ENCODE assay signal across 1 cellular context in the genomic region with DNA sequence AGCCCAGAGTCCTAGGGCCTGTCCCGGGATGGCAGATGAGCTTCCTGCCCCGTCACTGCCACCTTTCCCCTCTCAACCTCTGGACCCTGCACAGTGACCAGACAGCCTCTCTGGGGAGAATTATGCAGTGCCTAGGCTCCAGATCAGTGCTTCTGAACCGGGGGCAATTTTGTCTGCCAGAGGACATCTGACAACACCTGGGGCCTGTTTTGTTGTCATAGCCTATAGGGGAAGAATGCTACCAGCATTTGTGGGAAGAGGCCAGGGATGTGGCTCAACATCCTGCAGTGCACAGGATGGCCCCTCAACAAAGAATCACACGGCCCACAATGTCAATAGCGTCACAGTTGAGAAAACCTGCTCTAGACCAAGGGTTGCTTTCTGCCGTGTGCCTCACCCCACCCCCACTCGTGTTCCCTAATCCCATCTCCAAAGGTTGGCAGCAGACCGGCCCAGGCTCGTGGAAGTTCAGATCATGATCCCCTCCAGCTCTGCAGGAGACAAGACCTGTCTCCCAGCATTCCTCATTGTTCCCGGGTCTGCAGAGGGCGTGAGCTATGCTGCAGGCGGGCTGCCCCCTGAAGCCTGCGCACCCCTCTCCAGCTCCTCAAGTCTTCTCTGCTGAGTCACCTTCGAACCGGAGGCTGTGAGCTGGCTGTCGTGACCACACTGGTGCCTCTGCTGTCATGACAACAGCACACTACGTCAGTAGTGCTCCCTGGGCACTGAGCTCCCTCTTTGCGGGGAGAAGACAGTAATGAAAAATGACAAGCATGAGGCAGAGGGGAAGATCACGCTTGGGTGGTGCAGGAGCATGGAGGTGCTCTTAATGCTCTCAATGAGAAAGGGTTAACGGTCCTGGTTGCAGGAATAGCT.
TF ChIP-seq lines count a peak whose summit lies in the region.

No MANE protein-coding gene starts in this region.

TF ChIP-seq in HepG2, 621 proteins besides CTCF, POLR2A, EP300 and RAD21 (continued from another document and continues in another):
- TF ChIP-seq SOX6 (IDR thresholded peaks at IDR 0.05) (no peak), SOX6 (CRISPR knock-in tag; IDR thresholded peaks at IDR 0.05) (peak; percentile 68), KDM5B (CRISPR knock-in tag; IDR thresholded peaks at IDR 0.05; ENCODE audit: borderline replicate concordance) (peak; percentile 52; the same call in 1 of the 2 replicates), SPEN (CRISPR knock-in tag; IDR thresholded peaks at IDR 0.05; ENCODE audit: low read depth) (no peak), NFIC (IDR thresholded peaks at IDR 0.05; ENCODE audit: low read length) (no peak), ATRX (CRISPR knock-in tag; IDR thresholded peaks at IDR 0.05; ENCODE audit: borderline replicate concordance) (no peak), NR2F2 (IDR thresholded peaks at IDR 0.05; ENCODE audit: borderline replicate concordance, low read depth) (no peak), ZMAT3 (CRISPR knock-in tag; conservative IDR thresholded peaks at IDR 0.05) (peak; percentile 65; the same call in 1 of the 2 replicates), ZNF501 (CRISPR knock-in tag; IDR thresholded peaks at IDR 0.05) (peak; percentile 59), BRCA1 (CRISPR knock-in tag; IDR thresholded peaks at IDR 0.05) (0 out of 2 replicates have a peak, but pooled peaks have one; percentile 17), ZNF678 (CRISPR knock-in tag; IDR thresholded peaks at IDR 0.05) (0 out of 2 replicates have a peak, but pooled peaks have one; percentile 32), NFATC3 (CRISPR knock-in tag; IDR thresholded peaks at IDR 0.05) (no peak), ZSCAN12 (CRISPR knock-in tag; IDR thresholded peaks at IDR 0.05) (0 out of 2 replicates have a peak, but pooled peaks have one; percentile 15), CC2D1A (CRISPR knock-in tag; IDR thresholded peaks at IDR 0.05) (no peak), ZNF235 (CRISPR knock-in tag; IDR thresholded peaks at IDR 0.05; ENCODE audit: borderline replicate concordance) (no peak), JARID2 (CRISPR knock-in tag; IDR thresholded peaks at IDR 0.05; ENCODE audit: insufficient replicate concordance) (no peak), ARID2 (CRISPR knock-in tag; IDR thresholded peaks at IDR 0.05; ENCODE audit: borderline replicate concordance) (peak; percentile 90), ZNF773 (CRISPR knock-in tag; IDR thresholded peaks at IDR 0.05; ENCODE audit: borderline replicate concordance) (no peak), HOXD1 (CRISPR knock-in tag; IDR thresholded peaks at IDR 0.05) (no peak), TMF1 (CRISPR knock-in tag; IDR thresholded peaks at IDR 0.05; ENCODE audit: low read depth) (no peak), NFKB2 (CRISPR knock-in tag; IDR thresholded peaks at IDR 0.05; ENCODE audit: borderline replicate concordance) (peak; percentile 78; the same call in 1 of the 2 replicates), MIER2 (CRISPR knock-in tag; IDR thresholded peaks at IDR 0.05) (no peak), FLYWCH1 (CRISPR knock-in tag; IDR thresholded peaks at IDR 0.05) (no peak), ATF7-NPFF (CRISPR knock-in tag; IDR thresholded peaks at IDR 0.05; ENCODE audit: low read depth) (no peak), SMAD9 (CRISPR knock-in tag; IDR thresholded peaks at IDR 0.05) (no peak), ZNF207 (IDR thresholded peaks at IDR 0.05; ENCODE audit: borderline replicate concordance) (no peak), BHLHE40 (IDR thresholded peaks at IDR 0.05; ENCODE audit: low read length) (no peak), RNF2 (conservative IDR thresholded peaks at IDR 0.05; ENCODE audit: low read depth) (no peak), ZNF343 (CRISPR knock-in tag; IDR thresholded peaks at IDR 0.05) (no peak), CHD4 (IDR thresholded peaks at IDR 0.05; ENCODE audit: borderline replicate concordance, low read length) (no peak), ELF1 (CRISPR knock-in tag; IDR thresholded peaks at IDR 0.05) (no peak), ZNF251 (CRISPR knock-in tag; IDR thresholded peaks at IDR 0.05) (no peak), ZNF468 (CRISPR knock-in tag; IDR thresholded peaks at IDR 0.05) (0 out of 2 replicates have a peak, but pooled peaks have one; percentile 47)
- TF ChIP-seq, protein P1, sequence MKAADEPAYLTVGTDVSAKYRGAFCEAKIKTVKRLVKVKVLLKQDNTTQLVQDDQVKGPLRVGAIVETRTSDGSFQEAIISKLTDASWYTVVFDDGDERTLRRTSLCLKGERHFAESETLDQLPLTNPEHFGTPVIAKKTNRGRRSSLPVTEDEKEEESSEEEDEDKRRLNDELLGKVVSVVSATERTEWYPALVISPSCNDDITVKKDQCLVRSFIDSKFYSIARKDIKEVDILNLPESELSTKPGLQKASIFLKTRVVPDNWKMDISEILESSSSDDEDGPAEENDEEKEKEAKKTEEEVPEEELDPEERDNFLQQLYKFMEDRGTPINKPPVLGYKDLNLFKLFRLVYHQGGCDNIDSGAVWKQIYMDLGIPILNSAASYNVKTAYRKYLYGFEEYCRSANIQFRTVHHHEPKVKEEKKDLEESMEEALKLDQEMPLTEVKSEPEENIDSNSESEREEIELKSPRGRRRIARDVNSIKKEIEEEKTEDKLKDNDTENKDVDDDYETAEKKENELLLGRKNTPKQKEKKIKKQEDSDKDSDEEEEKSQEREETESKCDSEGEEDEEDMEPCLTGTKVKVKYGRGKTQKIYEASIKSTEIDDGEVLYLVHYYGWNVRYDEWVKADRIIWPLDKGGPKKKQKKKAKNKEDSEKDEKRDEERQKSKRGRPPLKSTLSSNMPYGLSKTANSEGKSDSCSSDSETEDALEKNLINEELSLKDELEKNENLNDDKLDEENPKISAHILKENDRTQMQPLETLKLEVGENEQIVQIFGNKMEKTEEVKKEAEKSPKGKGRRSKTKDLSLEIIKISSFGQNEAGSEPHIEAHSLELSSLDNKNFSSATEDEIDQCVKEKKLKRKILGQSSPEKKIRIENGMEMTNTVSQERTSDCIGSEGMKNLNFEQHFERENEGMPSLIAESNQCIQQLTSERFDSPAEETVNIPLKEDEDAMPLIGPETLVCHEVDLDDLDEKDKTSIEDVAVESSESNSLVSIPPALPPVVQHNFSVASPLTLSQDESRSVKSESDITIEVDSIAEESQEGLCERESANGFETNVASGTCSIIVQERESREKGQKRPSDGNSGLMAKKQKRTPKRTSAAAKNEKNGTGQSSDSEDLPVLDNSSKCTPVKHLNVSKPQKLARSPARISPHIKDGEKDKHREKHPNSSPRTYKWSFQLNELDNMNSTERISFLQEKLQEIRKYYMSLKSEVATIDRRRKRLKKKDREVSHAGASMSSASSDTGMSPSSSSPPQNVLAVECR (CRISPR knock-in tag; IDR thresholded peaks at IDR 0.05; ENCODE audit: borderline replicate concordance) = peak; percentile 59; the same call in 1 of the 2 replicates
- TF ChIP-seq, protein P2, sequence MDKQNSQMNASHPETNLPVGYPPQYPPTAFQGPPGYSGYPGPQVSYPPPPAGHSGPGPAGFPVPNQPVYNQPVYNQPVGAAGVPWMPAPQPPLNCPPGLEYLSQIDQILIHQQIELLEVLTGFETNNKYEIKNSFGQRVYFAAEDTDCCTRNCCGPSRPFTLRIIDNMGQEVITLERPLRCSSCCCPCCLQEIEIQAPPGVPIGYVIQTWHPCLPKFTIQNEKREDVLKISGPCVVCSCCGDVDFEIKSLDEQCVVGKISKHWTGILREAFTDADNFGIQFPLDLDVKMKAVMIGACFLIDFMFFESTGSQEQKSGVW (CRISPR knock-in tag; IDR thresholded peaks at IDR 0.05; ENCODE audit: borderline replicate concordance) = no peak
- TF ChIP-seq, protein P3, sequence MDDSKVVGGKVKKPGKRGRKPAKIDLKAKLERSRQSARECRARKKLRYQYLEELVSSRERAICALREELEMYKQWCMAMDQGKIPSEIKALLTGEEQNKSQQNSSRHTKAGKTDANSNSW (CRISPR knock-in tag; IDR thresholded peaks at IDR 0.05; ENCODE audit: borderline replicate concordance) = no peak
- TF ChIP-seq, protein P4, sequence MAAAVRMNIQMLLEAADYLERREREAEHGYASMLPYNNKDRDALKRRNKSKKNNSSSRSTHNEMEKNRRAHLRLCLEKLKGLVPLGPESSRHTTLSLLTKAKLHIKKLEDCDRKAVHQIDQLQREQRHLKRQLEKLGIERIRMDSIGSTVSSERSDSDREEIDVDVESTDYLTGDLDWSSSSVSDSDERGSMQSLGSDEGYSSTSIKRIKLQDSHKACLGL (CRISPR knock-in tag; IDR thresholded peaks at IDR 0.05) = peak; percentile 53; the same call in 1 of the 2 replicates
- TF ChIP-seq, protein P5, sequence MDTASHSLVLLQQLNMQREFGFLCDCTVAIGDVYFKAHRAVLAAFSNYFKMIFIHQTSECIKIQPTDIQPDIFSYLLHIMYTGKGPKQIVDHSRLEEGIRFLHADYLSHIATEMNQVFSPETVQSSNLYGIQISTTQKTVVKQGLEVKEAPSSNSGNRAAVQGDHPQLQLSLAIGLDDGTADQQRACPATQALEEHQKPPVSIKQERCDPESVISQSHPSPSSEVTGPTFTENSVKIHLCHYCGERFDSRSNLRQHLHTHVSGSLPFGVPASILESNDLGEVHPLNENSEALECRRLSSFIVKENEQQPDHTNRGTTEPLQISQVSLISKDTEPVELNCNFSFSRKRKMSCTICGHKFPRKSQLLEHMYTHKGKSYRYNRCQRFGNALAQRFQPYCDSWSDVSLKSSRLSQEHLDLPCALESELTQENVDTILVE (CRISPR knock-in tag; IDR thresholded peaks at IDR 0.05) = peak; percentile 36; the same call in 1 of the 2 replicates
- TF ChIP-seq, protein P6, sequence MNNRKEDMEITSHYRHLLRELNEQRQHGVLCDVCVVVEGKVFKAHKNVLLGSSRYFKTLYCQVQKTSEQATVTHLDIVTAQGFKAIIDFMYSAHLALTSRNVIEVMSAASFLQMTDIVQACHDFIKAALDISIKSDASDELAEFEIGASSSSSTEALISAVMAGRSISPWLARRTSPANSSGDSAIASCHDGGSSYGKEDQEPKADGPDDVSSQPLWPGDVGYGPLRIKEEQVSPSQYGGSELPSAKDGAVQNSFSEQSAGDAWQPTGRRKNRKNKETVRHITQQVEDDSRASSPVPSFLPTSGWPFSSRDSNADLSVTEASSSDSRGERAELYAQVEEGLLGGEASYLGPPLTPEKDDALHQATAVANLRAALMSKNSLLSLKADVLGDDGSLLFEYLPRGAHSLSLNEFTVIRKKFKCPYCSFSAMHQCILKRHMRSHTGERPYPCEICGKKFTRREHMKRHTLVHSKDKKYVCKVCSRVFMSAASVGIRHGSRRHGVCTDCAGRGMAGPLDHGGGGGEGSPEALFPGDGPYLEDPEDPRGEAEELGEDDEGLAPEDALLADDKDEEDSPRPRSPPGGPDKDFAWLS (CRISPR knock-in tag; IDR thresholded peaks at IDR 0.05; ENCODE audit: borderline replicate concordance) = no peak
- TF ChIP-seq, protein P7, sequence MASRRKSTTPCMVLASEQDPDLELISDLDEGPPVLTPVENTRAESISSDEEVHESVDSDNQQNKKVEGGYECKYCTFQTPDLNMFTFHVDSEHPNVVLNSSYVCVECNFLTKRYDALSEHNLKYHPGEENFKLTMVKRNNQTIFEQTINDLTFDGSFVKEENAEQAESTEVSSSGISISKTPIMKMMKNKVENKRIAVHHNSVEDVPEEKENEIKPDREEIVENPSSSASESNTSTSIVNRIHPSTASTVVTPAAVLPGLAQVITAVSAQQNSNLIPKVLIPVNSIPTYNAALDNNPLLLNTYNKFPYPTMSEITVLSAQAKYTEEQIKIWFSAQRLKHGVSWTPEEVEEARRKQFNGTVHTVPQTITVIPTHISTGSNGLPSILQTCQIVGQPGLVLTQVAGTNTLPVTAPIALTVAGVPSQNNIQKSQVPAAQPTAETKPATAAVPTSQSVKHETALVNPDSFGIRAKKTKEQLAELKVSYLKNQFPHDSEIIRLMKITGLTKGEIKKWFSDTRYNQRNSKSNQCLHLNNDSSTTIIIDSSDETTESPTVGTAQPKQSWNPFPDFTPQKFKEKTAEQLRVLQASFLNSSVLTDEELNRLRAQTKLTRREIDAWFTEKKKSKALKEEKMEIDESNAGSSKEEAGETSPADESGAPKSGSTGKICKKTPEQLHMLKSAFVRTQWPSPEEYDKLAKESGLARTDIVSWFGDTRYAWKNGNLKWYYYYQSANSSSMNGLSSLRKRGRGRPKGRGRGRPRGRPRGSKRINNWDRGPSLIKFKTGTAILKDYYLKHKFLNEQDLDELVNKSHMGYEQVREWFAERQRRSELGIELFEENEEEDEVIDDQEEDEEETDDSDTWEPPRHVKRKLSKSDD (CRISPR knock-in tag; IDR thresholded peaks at IDR 0.05; ENCODE audit: low read depth) = peak; percentile 39; the same call in 1 of the 2 replicates
- TF ChIP-seq, protein P8, sequence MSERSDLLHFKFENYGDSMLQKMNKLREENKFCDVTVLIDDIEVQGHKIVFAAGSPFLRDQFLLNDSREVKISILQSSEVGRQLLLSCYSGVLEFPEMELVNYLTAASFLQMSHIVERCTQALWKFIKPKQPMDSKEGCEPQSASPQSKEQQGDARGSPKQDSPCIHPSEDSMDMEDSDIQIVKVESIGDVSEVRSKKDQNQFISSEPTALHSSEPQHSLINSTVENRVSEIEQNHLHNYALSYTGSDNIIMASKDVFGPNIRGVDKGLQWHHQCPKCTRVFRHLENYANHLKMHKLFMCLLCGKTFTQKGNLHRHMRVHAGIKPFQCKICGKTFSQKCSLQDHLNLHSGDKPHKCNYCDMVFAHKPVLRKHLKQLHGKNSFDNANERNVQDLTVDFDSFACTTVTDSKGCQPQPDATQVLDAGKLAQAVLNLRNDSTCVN (CRISPR knock-in tag; IDR thresholded peaks at IDR 0.05; ENCODE audit: borderline replicate concordance) = no peak
- TF ChIP-seq, protein P9, sequence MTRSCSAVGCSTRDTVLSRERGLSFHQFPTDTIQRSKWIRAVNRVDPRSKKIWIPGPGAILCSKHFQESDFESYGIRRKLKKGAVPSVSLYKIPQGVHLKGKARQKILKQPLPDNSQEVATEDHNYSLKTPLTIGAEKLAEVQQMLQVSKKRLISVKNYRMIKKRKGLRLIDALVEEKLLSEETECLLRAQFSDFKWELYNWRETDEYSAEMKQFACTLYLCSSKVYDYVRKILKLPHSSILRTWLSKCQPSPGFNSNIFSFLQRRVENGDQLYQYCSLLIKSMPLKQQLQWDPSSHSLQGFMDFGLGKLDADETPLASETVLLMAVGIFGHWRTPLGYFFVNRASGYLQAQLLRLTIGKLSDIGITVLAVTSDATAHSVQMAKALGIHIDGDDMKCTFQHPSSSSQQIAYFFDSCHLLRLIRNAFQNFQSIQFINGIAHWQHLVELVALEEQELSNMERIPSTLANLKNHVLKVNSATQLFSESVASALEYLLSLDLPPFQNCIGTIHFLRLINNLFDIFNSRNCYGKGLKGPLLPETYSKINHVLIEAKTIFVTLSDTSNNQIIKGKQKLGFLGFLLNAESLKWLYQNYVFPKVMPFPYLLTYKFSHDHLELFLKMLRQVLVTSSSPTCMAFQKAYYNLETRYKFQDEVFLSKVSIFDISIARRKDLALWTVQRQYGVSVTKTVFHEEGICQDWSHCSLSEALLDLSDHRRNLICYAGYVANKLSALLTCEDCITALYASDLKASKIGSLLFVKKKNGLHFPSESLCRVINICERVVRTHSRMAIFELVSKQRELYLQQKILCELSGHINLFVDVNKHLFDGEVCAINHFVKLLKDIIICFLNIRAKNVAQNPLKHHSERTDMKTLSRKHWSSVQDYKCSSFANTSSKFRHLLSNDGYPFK (CRISPR knock-in tag; IDR thresholded peaks at IDR 0.05; ENCODE audit: borderline replicate concordance) = peak; percentile 43; the same call in 1 of the 2 replicates
